Comparison of ENCODE assay signal across 24 cellular contexts in the genomic region with DNA sequence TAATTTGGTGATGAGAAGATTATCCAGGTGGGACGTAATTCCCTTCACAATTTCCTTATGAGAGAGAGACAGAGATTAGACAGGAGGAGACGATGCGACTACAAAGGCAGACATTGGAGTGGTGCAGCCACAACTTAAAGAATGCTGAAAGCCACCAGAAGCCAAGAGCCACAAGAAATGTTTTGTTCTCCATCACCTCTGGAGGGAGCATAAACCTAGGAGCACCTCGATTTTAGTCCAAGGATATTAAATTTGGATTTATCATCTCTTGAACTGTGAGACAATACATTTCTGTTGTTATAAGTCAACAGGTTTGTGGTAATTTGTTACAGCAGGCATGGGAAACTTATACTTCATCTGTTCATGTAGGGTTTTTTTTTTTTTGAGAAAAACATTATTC.
DNase-seq lines count a peak whose midpoint lies in the region; ATAC-seq, FAIRE-seq and TF ChIP-seq lines count a peak whose summit lies in the region.
"Had no signal": no experiment of that assay in that cellular context is flagged by ENCODE, and none has a peak within 500 bp of the region (broad histone marks: within the 10 kb centered on the region; RNA-seq: fewer than 3 reads in every experiment).

No MANE protein-coding gene starts in this region.

- no peak overlapping the region for H2BK12ac ChIP-seq in H1 (ENCODE audit: low read depth, low read length)

- 90% methylated on average over 4 of the region's 4 CpGs; no CpG with 5 or more reads in 1 of the 2 experiments for WGBS in H1 (ENCODE audit: extremely low coverage in 1 of 2, insufficient coverage in 1 of 2, insufficient read length in 1 of 2, insufficient replicate concordance in 2 of 2, low coverage in 1 of 2, low lambda C conversion rate in 2 of 2, missing lambda C conversion rate in 1 of 2), 2 experiments

- CTCF ChIA-PET in Panc1 (lab: Charles Lee) (no interaction called here), H1 (lab: Charles Lee; ENCODE audit: partially characterized antibody) (no interaction called here), PC-9 (lab: Charles Lee) (no interaction called here)

- H3F3A ChIP-seq in PC-9 (ENCODE audit: insufficient read depth, low read depth): no peaks in the 10 kb centered on the region

- H3K4me2 ChIP-seq in H1 (ENCODE audit: insufficient read depth in 1 of 2, low read depth in 2 of 2, low read length in 2 of 2) (no peak overlapping the region), PC-9 (no peak overlapping the region)

- peak; percentile 53 for DNase-seq in ELR (ENCODE audit: low read depth)
- DNase-seq in H54 (ENCODE audit: insufficient read length, low spot score): no peak
- DNase-seq in Panc1 (ENCODE audit: low read depth, low spot score): no peak
- no peak for DNase-seq in H1 (ENCODE audit: low read depth in 1 of 2, low spot score in 2 of 2)
- no peak for DNase-seq in PC-9
- no peak for DNase-seq in EL
- no peak for DNase-seq in cortex of kidney (lab: John Stamatoyannopoulos, UW)
- DNase-seq in AG08396 (ENCODE audit: low spot score): no peak
- DNase-seq: ACHN, AML-193, GF-D8, KG1, MG63, NCI-H1048, NCI-H1436 treated with DMSO at 0.1 percent for 48 hours, NCI-H2029 treated with DMSO at 0.1 percent for 48 hours, NCI-H2171, NCI-H526, Peyer's patch, Right ventricle myocardium superior, T-cell had no signal

- H3K27ac ChIP-seq in Panc1 (ENCODE audit: low read length): no peak overlapping the region
- no peak overlapping the region for H3K27ac ChIP-seq in H1 (ENCODE audit: low read depth, low read length)
- no peak overlapping the region for H3K27ac ChIP-seq in PC-9
- H3K27ac ChIP-seq: Peyer's patch, SK-N-MC had no signal

- no peak overlapping the region for H4K8ac ChIP-seq in H1 (ENCODE audit: extremely low read depth, insufficient read depth, low read length)

- peak; percentile 27; the same call in 1 of the 2 replicates for TF ChIP-seq CTCF in Panc1 (IDR thresholded peaks at IDR 0.05)
- peak in 1 of 3 experiments; percentile 2; a peak in 1 of 4 replicates for TF ChIP-seq CTCF in H1 (IDR thresholded peaks at IDR 0.05; ENCODE audit: control extremely low read depth in 1 of 3, insufficient read depth in 1 of 3, low read depth in 1 of 3, low read length in 3 of 3)
- no peak for TF ChIP-seq CTCF in PC-9 (conservative IDR thresholded peaks at IDR 0.05)

- no peak overlapping the region for H3K14ac ChIP-seq in H1 (ENCODE audit: insufficient read length)

- no peak for ATAC-seq in Panc1
- ATAC-seq: GM12878, T-cell had no signal

- H3K4me1 ChIP-seq in Panc1 (ENCODE audit: control insufficient read depth, insufficient read depth, low read length) (no peaks in the 10 kb centered on the region), H1 (replicated peaks in 1 of 4; ENCODE audit: control insufficient read depth in 3 of 4, insufficient read depth in 4 of 4, low read length in 3 of 4) (no peaks in the 10 kb centered on the region), PC-9 (replicated peaks; ENCODE audit: insufficient read depth) (no peaks in the 10 kb centered on the region)
- H3K4me1 ChIP-seq: Peyer's patch had no signal

- no peaks in the 10 kb centered on the region for H3K27me3 ChIP-seq in Panc1 (ENCODE audit: control insufficient read depth, insufficient read depth, low read length)
- no peaks in the 10 kb centered on the region for H3K27me3 ChIP-seq in H1 (replicated peaks in 1 of 4; ENCODE audit: control insufficient read depth in 3 of 4, extremely low read depth in 1 of 4, insufficient read depth in 3 of 4, low read length in 3 of 4)
- no peaks in the 10 kb centered on the region for H3K27me3 ChIP-seq in PC-9 (ENCODE audit: insufficient read depth, low read depth)
- H3K27me3 ChIP-seq: MG63, Peyer's patch had no signal

- no peaks in the 10 kb centered on the region for H4K20me1 ChIP-seq in H1 (replicated peaks in 1 of 2; ENCODE audit: control insufficient read depth in 1 of 2, insufficient read depth in 2 of 2, low read length in 2 of 2)
- no peaks in the 10 kb centered on the region; the same call in 1 of the 2 replicates for H4K20me1 ChIP-seq in PC-9 (ENCODE audit: insufficient read depth)

- peak; percentile 16 to 28; a peak in 1 of 4 replicates for TF ChIP-seq RAD21 in H1 (IDR thresholded peaks at IDR 0.05 in 1 of 2, conservative IDR thresholded peaks at IDR 0.05 in 1 of 2; ENCODE audit: low read depth in 2 of 2, low read length in 2 of 2)

- no peak overlapping the region for H2AFZ ChIP-seq in H1 (ENCODE audit: low read length)
- no peak overlapping the region for H2AFZ ChIP-seq in PC-9

- H3K9me2 ChIP-seq in PC-9 (ENCODE audit: insufficient read depth): no peaks in the 10 kb centered on the region

- no peaks in the 10 kb centered on the region for H3K79me1 ChIP-seq in H1 (ENCODE audit: low read depth, low read length)

- no peak overlapping the region for H3K23ac ChIP-seq in H1 (ENCODE audit: insufficient read length)

- H3K79me2 ChIP-seq in H1 (ENCODE audit: control insufficient read depth in 1 of 2, insufficient read depth in 2 of 2, low read length in 2 of 2) (no peaks in the 10 kb centered on the region), PC-9 (ENCODE audit: low read depth) (no peaks in the 10 kb centered on the region)

- no peak overlapping the region for H3K18ac ChIP-seq in H1 (ENCODE audit: extremely low read depth, low read length)

- no peak overlapping the region for H2BK5ac ChIP-seq in H1 (ENCODE audit: low read depth, low read length)

- TF ChIP-seq EP300 in H1 (IDR thresholded peaks at IDR 0.05; ENCODE audit: borderline replicate concordance in 1 of 2, low read depth in 2 of 2, low read length in 2 of 2): no peak

- in situ Hi-C loops in Panc1 (cut with HindIII; ENCODE audit: low pct_unique_long_range_greater_than_20kb, low sequenced_read_pairs): no loop called here

- no TSS peak for BruUV-seq in Panc1 (replicated peaks; lab: Mats Ljungman, UMichigan)
- BruUV-seq in PC-9 (replicated peaks; lab: Mats Ljungman, UMichigan): no TSS peak

- H3K23me2 ChIP-seq in H1 (ENCODE audit: low read depth, low read length): no peaks in the 10 kb centered on the region

- no peak overlapping the region for H3K9ac ChIP-seq in H1 (replicated peaks in 1 of 4; ENCODE audit: extremely low read depth in 1 of 4, low read depth in 3 of 4, low read length in 3 of 4)

- intact Hi-C loops in Panc1 (cut with micrococcal nuclease; ENCODE audit: unreplicated experiment) (no loop called here), PC-9 (cut with micrococcal nuclease; ENCODE audit: unreplicated experiment) (no loop called here)

- H3K9me3 ChIP-seq in Panc1 (ENCODE audit: control insufficient read depth, insufficient read depth, low read depth, low read length): 0 out of 2 replicates have a peak, but pooled peaks cover 3% of the 10 kb centered on the region
- no peaks in the 10 kb centered on the region for H3K9me3 ChIP-seq in H1 (ENCODE audit: insufficient read depth in 2 of 2, low read depth in 1 of 2, low read length in 1 of 2)
- H3K9me3 ChIP-seq in PC-9 (ENCODE audit: insufficient read depth, low read depth): no peaks in the 10 kb centered on the region
- H3K9me3 ChIP-seq: MG63, Peyer's patch had no signal

- H4K5ac ChIP-seq in H1 (ENCODE audit: insufficient read length, low read depth, low read length): no peak overlapping the region

- H2BK20ac ChIP-seq in H1 (ENCODE audit: low read length): no peak overlapping the region

- no peak overlapping the region for H2BK120ac ChIP-seq in H1 (replicated peaks; ENCODE audit: low read depth, low read length)

- H2AK5ac ChIP-seq in H1 (ENCODE audit: low read depth, low read length): no peak overlapping the region

- H3K4ac ChIP-seq in H1 (replicated peaks; ENCODE audit: insufficient read length, low read depth, low read length): no peak overlapping the region

- H3K56ac ChIP-seq in H1 (replicated peaks; ENCODE audit: insufficient read length, low read depth, low read length): no peak overlapping the region

- FAIRE-seq in H54 (lab: Jason Lieb, UNC) (peak; percentile 58), H1 (lab: Jason Lieb, UNC) (no peak)
- FAIRE-seq: GM12878, GM19239 had no signal

- TF ChIP-seq POLR2A in H54 (IDR thresholded peaks at IDR 0.05; ENCODE audit: low read depth, low read length) (no peak), H1 (IDR thresholded peaks at IDR 0.05; ENCODE audit: control extremely low read depth in 1 of 2, low read depth in 2 of 2, low read length in 2 of 2) (no peak)

- POLR2A ChIA-PET in Panc1 (lab: Charles Lee): no interaction called here
- POLR2A ChIA-PET in H1 (lab: Charles Lee; ENCODE audit: partially characterized antibody): no interaction called here
- POLR2A ChIA-PET in PC-9 (lab: Charles Lee; ENCODE audit: unreplicated experiment): no interaction called here

- no peak overlapping the region for H4K91ac ChIP-seq in H1 (replicated peaks; ENCODE audit: insufficient read length, low read length)

- H3K36me3 ChIP-seq in Panc1 (ENCODE audit: control insufficient read depth, insufficient read depth, low read length) (no peaks in the 10 kb centered on the region), H1 (ENCODE audit: control insufficient read depth in 2 of 4, insufficient read depth in 4 of 4, low read length in 3 of 4) (no peaks in the 10 kb centered on the region), PC-9 (ENCODE audit: low read depth) (no peaks in the 10 kb centered on the region)
- H3K36me3 ChIP-seq: MG63, Peyer's patch had no signal

- no peak overlapping the region for H2BK15ac ChIP-seq in H1 (ENCODE audit: low read length)

- no peak overlapping the region for H3K4me3 ChIP-seq in Panc1 (ENCODE audit: low read depth in 2 of 2, low read length in 2 of 2)
- H3K4me3 ChIP-seq in H1 (ENCODE audit: extremely low read depth in 1 of 4, insufficient read depth in 2 of 4, low read depth in 3 of 4, low read length in 4 of 4): no peak overlapping the region
- no peak overlapping the region for H3K4me3 ChIP-seq in PC-9
- H3K4me3 ChIP-seq: GM12878, MG63, Peyer's patch, SK-N-MC had no signal

TF ChIP-seq in H1, 55 proteins besides CTCF, POLR2A, EP300 and RAD21:
- TF ChIP-seq SIN3A (conservative IDR thresholded peaks at IDR 0.05 in 1 of 2, IDR thresholded peaks at IDR 0.05 in 1 of 2; ENCODE audit: low read depth in 1 of 2, low read length in 2 of 2) (no peak), CHD2 (IDR thresholded peaks at IDR 0.05; ENCODE audit: low read length) (no peak), FOSL1 (IDR thresholded peaks at IDR 0.05; ENCODE audit: insufficient read depth, low read depth, low read length) (no peak), HDAC6 (IDR thresholded peaks at IDR 0.05; ENCODE audit: low read depth, low read length) (no peak)
